In the genomic region with DNA sequence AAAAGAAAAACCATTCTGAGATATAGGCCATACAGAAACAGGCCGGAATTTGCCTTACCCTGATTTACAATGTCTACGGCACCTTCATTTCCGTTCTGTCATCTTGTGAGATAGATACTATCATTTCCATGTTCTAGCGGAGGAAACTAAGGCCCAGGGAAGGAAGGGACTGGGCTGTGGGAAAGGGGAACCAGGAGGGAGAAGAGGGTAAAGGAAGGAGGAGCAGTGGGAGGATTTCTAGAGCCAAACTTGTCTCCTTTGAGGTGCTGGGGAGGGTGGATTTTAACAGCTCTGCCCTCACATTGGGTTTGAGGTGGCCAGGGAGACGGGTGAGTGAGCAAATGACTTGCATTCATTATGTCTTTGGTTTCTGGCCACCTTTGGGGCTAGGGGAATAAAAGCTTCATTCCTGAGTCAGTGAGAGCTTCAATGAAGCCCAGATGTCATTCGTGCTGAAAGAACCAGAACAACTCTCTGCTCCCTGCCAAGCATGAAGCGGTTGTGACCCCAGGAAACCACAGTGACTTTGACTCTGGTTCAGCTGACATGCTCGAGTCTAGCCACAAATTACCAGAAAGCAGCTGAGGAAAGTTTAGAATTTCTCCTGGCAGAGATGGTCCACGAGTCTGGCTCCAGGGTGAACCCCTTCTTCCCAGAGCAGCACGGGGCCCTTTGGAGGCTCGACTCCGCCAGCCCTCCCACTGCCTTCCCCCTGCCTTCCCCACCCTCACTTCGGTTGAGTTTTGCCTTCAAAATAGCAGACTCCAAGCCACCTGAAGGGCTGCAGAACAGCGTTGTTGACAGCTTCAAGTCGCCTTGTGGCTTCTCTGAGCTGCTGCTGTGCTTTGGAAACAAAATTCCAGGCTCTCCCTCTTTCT, we compare ENCODE assay signal across 8 cellular contexts. TPM values are rescaled to one million over a fixed set of nuclear protein-coding genes. Genes with fewer than 3 reads are reported as not detected.
A peak's percentile ranks its signal among the peaks of the same experiment; 100 is the strongest.
DNase-seq lines count a peak whose midpoint lies in the region; ATAC-seq, FAIRE-seq and TF ChIP-seq lines count a peak whose summit lies in the region.

No MANE protein-coding gene starts in this region.

- no peaks in the 10 kb centered on the region for H3K4me1 ChIP-seq in kidney (ENCODE audit: control insufficient read depth in 1 of 2, insufficient read depth in 1 of 2, low read depth in 1 of 2, low read length in 2 of 2)

- no peak for TF ChIP-seq POLR2A in GM12891 (IDR thresholded peaks at IDR 0.05; ENCODE audit: low read depth, low read length)

- H3K27me3 Mint-ChIP-seq in naive B cell, result peaks cover 4 to 24% (median 12%) of the 10 kb centered on the region in 3 donors

- no peak overlapping the region for H3K9ac ChIP-seq in kidney (ENCODE audit: low read length in 2 of 2)

- no peak overlapping the region for H3K27ac ChIP-seq in kidney (ENCODE audit: low read depth in 2 of 2, low read length in 2 of 2)

- H3K9me3 ChIP-seq in kidney (ENCODE audit: control insufficient read depth in 1 of 2, low read length in 2 of 2), result no peaks in the 10 kb centered on the region

- ATAC-seq in HG03066 (IDR thresholded peaks at IDR 0.05; ENCODE audit: low read depth, unreplicated experiment), result peak; percentile 63
- peak; percentile 91 to 95 for ATAC-seq in activated naive CD4-positive, alpha-beta T cell treated with anti-CD3 and anti-CD28 coated beads, Interleukin-2, amount 50 U/mL, for 72 hours
- peak in 1 of 2 donors; percentile 54 for ATAC-seq in naive B cell (ENCODE audit: low read depth in 2 of 2)

- no peaks in the 10 kb centered on the region for H3K9me3 Mint-ChIP-seq in activated naive CD4-positive, alpha-beta T cell treated with anti-CD3 and anti-CD28 coated beads, Interleukin-2, amount 50 U/mL, for 72 hours
- no peaks in the 10 kb centered on the region for H3K9me3 Mint-ChIP-seq in naive B cell

- no peaks in the 10 kb centered on the region for H3K36me3 Mint-ChIP-seq in activated naive CD4-positive, alpha-beta T cell treated with anti-CD3 and anti-CD28 coated beads, Interleukin-2, amount 50 U/mL, for 72 hours
- no peaks in the 10 kb centered on the region for H3K36me3 Mint-ChIP-seq in naive B cell

- H3K4me3 ChIP-seq in kidney (ENCODE audit: low read length in 2 of 2), result no peak overlapping the region

- DNase-seq in GM12891 (ENCODE audit: insufficient read length, low spot score), result no peak
- DNase-seq in activated naive CD4-positive, alpha-beta T cell treated with anti-CD3 and anti-CD28 coated beads, Interleukin-2, amount 50 U/mL, for 72 hours (ENCODE audit: low spot score in 2 of 2), result peak; percentile 54 to 78
- no peak for DNase-seq in naive B cell
- no peak for DNase-seq in NCI-H226
- no peak for DNase-seq in kidney
- DNase-seq in NCI-H2196 treated with DMSO at 0.1 percent for 48 hours (lab: John Stamatoyannopoulos, UW; ENCODE audit: unreplicated experiment), result no peak
- DNase-seq in NCI-H146 (lab: John Stamatoyannopoulos, UW), result no peak

- intact Hi-C loops in kidney (cut with DNase I), result no loop called here

- no peaks in the 10 kb centered on the region for H3K36me3 ChIP-seq in kidney (ENCODE audit: control insufficient read depth in 1 of 2, insufficient read depth in 2 of 2, low read length in 2 of 2)

- peak overlapping the region; percentile 91 to 92 for H3K27ac Mint-ChIP-seq in activated naive CD4-positive, alpha-beta T cell treated with anti-CD3 and anti-CD28 coated beads, Interleukin-2, amount 50 U/mL, for 72 hours
- peak overlapping the region in 4 of 6 donors; percentile 6 to 95 (median 66) for H3K27ac Mint-ChIP-seq in naive B cell

- peak overlapping the region in 1 of 8 donors; percentile 6 for H3K4me3 Mint-ChIP-seq in naive B cell

- FAIRE-seq in GM12891 (lab: Jason Lieb, UNC) (peak; percentile 68), kidney (lab: Jason Lieb, UNC) (no peak)

- no peak for TF ChIP-seq CTCF in kidney (IDR thresholded peaks at IDR 0.05; ENCODE audit: borderline replicate concordance, extremely low read depth, insufficient read depth)

- H3K4me1 Mint-ChIP-seq in naive B cell, result peaks cover 4 to 12% (median 6%) of the 10 kb centered on the region in 3 donors

TF ChIP-seq in GM12891, 5 proteins besides CTCF, POLR2A, EP300 and RAD21:
- TF ChIP-seq PAX5 (IDR thresholded peaks at IDR 0.05; ENCODE audit: insufficient read depth, low read length, severe bottlenecking), result no peak
- TF ChIP-seq POLR2AphosphoS5 (IDR thresholded peaks at IDR 0.05; ENCODE audit: low read depth, low read length), result no peak
- TF ChIP-seq SPI1 (IDR thresholded peaks at IDR 0.05; ENCODE audit: low read depth, low read length), result no peak
- TF ChIP-seq POU2F2 (IDR thresholded peaks at IDR 0.05; ENCODE audit: low read depth, low read length), result no peak
- TF ChIP-seq TAF1 (IDR thresholded peaks at IDR 0.05; ENCODE audit: low read depth, low read length), result no peak

RNA-seq across cellular contexts. Expression of a gene that starts 3.8 kb away (rescaled TPM):
- polyA plus RNA-seq in GM12891 (2012; ENCODE audit: low read depth, missing spikeins), result not detected
- under 1 TPM in 1 of 2 donors, not detected in 1; 0.27 TPM for total RNA-seq in activated naive CD4-positive, alpha-beta T cell treated with anti-CD3 and anti-CD28 coated beads, Interleukin-2, amount 50 U/mL, for 72 hours
- polyA plus RNA-seq in naive B cell (ENCODE audit: low read depth in 6 of 6), result not detected
- total RNA-seq in kidney, result 13.7 TPM
- 6.6 TPM for polyA plus RNA-seq in kidney (ENCODE audit: insufficient read depth, low read depth, low replicate concordance)

RNA-seq across cellular contexts. Expression of a gene that starts 30.1 kb away (rescaled TPM):
- polyA plus RNA-seq in GM12891 (2012; ENCODE audit: low read depth, missing spikeins), result 110 TPM
- 10 to 100 TPM; 75.5 to 89.1 TPM for total RNA-seq in activated naive CD4-positive, alpha-beta T cell treated with anti-CD3 and anti-CD28 coated beads, Interleukin-2, amount 50 U/mL, for 72 hours
- polyA plus RNA-seq in naive B cell (ENCODE audit: low read depth in 6 of 6), result 100 to 1,000 TPM; 192 to 245 (median 213) TPM
- 44.4 TPM for total RNA-seq in kidney
- polyA plus RNA-seq in kidney (ENCODE audit: insufficient read depth, low read depth, low replicate concordance), result 86.2 TPM

Comparison
In these comparisons a context has a peak if more than half of its experiments do, and no peak if none do; other contexts are left out.
1. DNase-seq: peak in activated naive CD4-positive, alpha-beta T cell treated with anti-CD3 and anti-CD28 coated beads, Interleukin-2, amount 50 U/mL, for 72 hours (2 of 2); none in GM12891 (single experiment), naive B cell (single experiment), NCI-H226 (single experiment), kidney (single experiment), NCI-H2196 treated with DMSO at 0.1 percent for 48 hours (single experiment) and NCI-H146 (single experiment).
2. RNA of a gene that starts 3.8 kb away (total RNA-seq): 13.7 TPM in kidney (single experiment); 0.27 TPM in activated naive CD4-positive, alpha-beta T cell treated with anti-CD3 and anti-CD28 coated beads, Interleukin-2, amount 50 U/mL, for 72 hours; every median in the first group is over 10 times any median in the second.